Comparison of ENCODE assay signal across 18 cellular contexts in genomic region chr11:131581006-131581405, GRCh38.
"Had no signal": no experiment of that assay in that cellular context is flagged by ENCODE, and none has a peak within 500 bp of the region (broad histone marks: within the 10 kb centered on the region; RNA-seq: fewer than 3 reads in every experiment).

No MANE protein-coding gene starts in this region.

- H3K4me3 Mint-ChIP-seq: activated CD4-positive, alpha-beta T cell treated with anti-CD3 and anti-CD28 coated beads, Interleukin-2, amount 10 ng/mL, durations not matched to agents 7 days and 5 days; activated naive CD8-positive, alpha-beta T cell; activated T-cell treated with anti-CD3 and anti-CD28 coated beads, Interleukin-2, amount 50 U/mL, for 72 hours; naive thymus-derived CD4-positive, alpha-beta T cell; stimulated activated naive B cell treated with anti-CD40 and anti-IgM and Interleukin-4, amounts not matched to agents 10 μg/mL and 1 μg/mL and 100 μg/mL, for 72 hours; type B pancreatic cell had no signal

- H3K36me3 Mint-ChIP-seq: activated naive CD8-positive, alpha-beta T cell; stimulated activated naive B cell treated with anti-CD40 and anti-IgM and Interleukin-4, amounts not matched to agents 10 μg/mL and 1 μg/mL and 100 μg/mL, for 72 hours; type B pancreatic cell had no signal

- H3K4me3 ChIP-seq: lower lobe of right lung had no signal

- H3K9me3 Mint-ChIP-seq: activated CD4-positive, alpha-beta T cell treated with anti-CD3 and anti-CD28 coated beads, Interleukin-2, amount 10 ng/mL, durations not matched to agents 7 days and 5 days; type B pancreatic cell had no signal

- H3K4me1 ChIP-seq: lower lobe of right lung, parathyroid adenoma had no signal

- H3K27ac Mint-ChIP-seq: activated naive CD8-positive, alpha-beta T cell; activated T-cell treated with anti-CD3 and anti-CD28 coated beads, Interleukin-2, amount 50 U/mL, for 72 hours; naive thymus-derived CD4-positive, alpha-beta T cell; stimulated activated naive B cell treated with anti-CD40 and anti-IgM and Interleukin-4, amounts not matched to agents 10 μg/mL and 1 μg/mL and 100 μg/mL, for 72 hours; type B pancreatic cell had no signal

- H3K9me3 ChIP-seq: lower lobe of right lung had no signal

- H3K27ac ChIP-seq: brain microvascular endothelial cell, lower lobe of right lung, parathyroid adenoma had no signal

- H3K4me1 Mint-ChIP-seq: activated CD4-positive, alpha-beta T cell treated with anti-CD3 and anti-CD28 coated beads, Interleukin-2, amount 10 ng/mL, durations not matched to agents 7 days and 5 days; naive thymus-derived CD4-positive, alpha-beta T cell; stimulated activated naive B cell treated with anti-CD40 and anti-IgM and Interleukin-4, amounts not matched to agents 10 μg/mL and 1 μg/mL and 100 μg/mL, for 72 hours had no signal

- H2AFZ ChIP-seq: parathyroid adenoma had no signal

- H3K79me2 ChIP-seq: parathyroid adenoma had no signal

- H3K27me3 ChIP-seq: brain microvascular endothelial cell had no signal

- ATAC-seq: activated T-cell treated with anti-CD3 and anti-CD28 coated beads, Interleukin-2, amount 50 U/mL, for 72 hours; left colon; lower lobe of right lung; naive thymus-derived CD4-positive, alpha-beta T cell; stimulated activated naive B cell treated with anti-CD40 and anti-IgM and Interleukin-4, amounts not matched to agents 10 μg/mL and 1 μg/mL and 100 μg/mL, for 72 hours had no signal

- H3K36me3 ChIP-seq: brain microvascular endothelial cell, lower lobe of right lung had no signal

- DNase-seq: activated CD4-positive, alpha-beta T cell treated with anti-CD3 and anti-CD28 coated beads, Interleukin-2, amount 10 ng/mL, durations not matched to agents 7 days and 5 days; activated CD4-positive, CD25-positive, alpha-beta regulatory T cell; activated CD8-positive, alpha-beta memory T cell treated with anti-CD3 and anti-CD28 coated beads, Interleukin-2, amount 50 U/mL, for 48 hours; activated gamma-delta T cell; activated T-cell treated with anti-CD3 and anti-CD28 coated beads, Interleukin-2, amount 50 U/mL, for 72 hours; amniotic stem cell; brain microvascular endothelial cell; cerebellar nuclear complex; erythroblast; left colon; lower lobe of right lung; naive thymus-derived CD4-positive, alpha-beta T cell; retina; stimulated activated CD4-positive, alpha-beta T cell treated with anti-CD3 and anti-CD28 coated beads, Interleukin-2, amount 100 ng/mL, for 48 hours; stimulated activated naive B cell treated with anti-CD40 and anti-IgM and Interleukin-4, amounts not matched to agents 10 μg/mL and 1 μg/mL and 100 μg/mL, for 72 hours had no signal

- H3K9ac ChIP-seq: parathyroid adenoma had no signal
